In genomic region chr1:163826500-163826899, GRCh38 we compare ENCODE assay signal across 25 cellular contexts.
A peak's percentile ranks its signal among the peaks of the same experiment; 100 is the strongest.
DNase-seq lines count a peak whose midpoint lies in the region; ATAC-seq lines count a peak whose summit lies in the region.
"Had no signal": no experiment of that assay in that cellular context is flagged by ENCODE, and none has a peak within 500 bp of the region (broad histone marks: within the 10 kb centered on the region; RNA-seq: fewer than 3 reads in every experiment).

No MANE protein-coding gene starts in this region.

- H3K9me3 Mint-ChIP-seq in activated CD4-positive, alpha-beta T cell treated with anti-CD3 and anti-CD28 coated beads for 36 hours (ENCODE audit: low read depth) = peaks cover 8% of the 10 kb centered on the region

- POLR2A ChIA-PET in activated CD4-positive, alpha-beta T cell treated with anti-CD3 and anti-CD28 coated beads for 36 hours (lab: Charles Lee) = no interaction called here

- ATAC-seq in activated CD4-positive, alpha-beta T cell treated with anti-CD3 and anti-CD28 coated beads for 36 hours = no peak
- ATAC-seq: esophagus mucosa, GM12878, HepG2, left lobe of liver had no signal

- H3K36me3 Mint-ChIP-seq in activated CD4-positive, alpha-beta T cell treated with anti-CD3 and anti-CD28 coated beads for 36 hours (ENCODE audit: low read depth) = no peaks in the 10 kb centered on the region

- H3K4me1 Mint-ChIP-seq in activated CD4-positive, alpha-beta T cell treated with anti-CD3 and anti-CD28 coated beads for 36 hours = no peaks in the 10 kb centered on the region
- H3K4me1 Mint-ChIP-seq: neural crest cell had no signal

- no peak overlapping the region for H3K4me3 Mint-ChIP-seq in activated CD4-positive, alpha-beta T cell treated with anti-CD3 and anti-CD28 coated beads for 36 hours
- H3K4me3 Mint-ChIP-seq: neural crest cell had no signal

- peak; percentile 73 for DNase-seq in COLO668 (lab: John Stamatoyannopoulos, UW; ENCODE audit: unreplicated experiment)
- DNase-seq in NCI-H1092 (lab: John Stamatoyannopoulos, UW) = peak; percentile 78
- DNase-seq in NCI-H2107 (lab: John Stamatoyannopoulos, UW) = peak; percentile 96
- DNase-seq in OCI-M1 (lab: John Stamatoyannopoulos, UW) = peak; percentile 78
- no peak for DNase-seq in stimulated activated CD8-positive, alpha-beta memory T cell treated with anti-CD3 and anti-CD28 coated beads, Interleukin-4, amount 100 ng/mL, for 48 hours
- no peak for DNase-seq in stimulated activated CD4-positive, alpha-beta T cell treated with anti-CD3 and anti-CD28 coated beads, Interleukin-1b, Interleukin-23, amount 100 ng/mL, for 48 hours
- no peak for DNase-seq in germinal center (ENCODE audit: low spot score)
- DNase-seq in activated CD4-positive, alpha-beta T cell treated with anti-CD3 and anti-CD28 coated beads for 36 hours = no peak
- DNase-seq: activated CD4-positive, alpha-beta T cell treated with anti-CD3 and anti-CD28 coated beads, Interleukin-2, amount 50 U/mL, for 48 hours; activated naive CD4-positive, alpha-beta T cell treated with Interleukin-2 at 50 U/mL for 16 hours; activated T-cell treated with anti-CD3 and anti-CD28 coated beads for 4 hours; anterior cingulate cortex; C1 segment of cervical spinal cord; cerebellar nuclear complex; effector CD4-positive, alpha-beta T cell; midbrain; NCI-H446 treated with DMSO at 0.1 percent for 48 hours; SJCRH30; T-helper 2 cell; WERI-Rb-1 had no signal

- H3K27me3 Mint-ChIP-seq in activated CD4-positive, alpha-beta T cell treated with anti-CD3 and anti-CD28 coated beads for 36 hours = no peaks in the 10 kb centered on the region

- no peak overlapping the region for H3K27ac Mint-ChIP-seq in activated CD4-positive, alpha-beta T cell treated with anti-CD3 and anti-CD28 coated beads for 36 hours

- intact Hi-C loops in activated CD4-positive, alpha-beta T cell treated with anti-CD3 and anti-CD28 coated beads for 36 hours (cut with DNase I, micrococcal nuclease) = no loop called here

- CTCF ChIA-PET in activated CD4-positive, alpha-beta T cell treated with anti-CD3 and anti-CD28 coated beads for 36 hours (lab: Charles Lee) = no interaction called here

Comparison
In these comparisons a context has a peak if more than half of its experiments do, and no peak if none do; other contexts are left out.
1. DNase-seq: peak in COLO668 (single experiment), NCI-H1092 (single experiment), NCI-H2107 (single experiment) and OCI-M1 (single experiment); none in stimulated activated CD8-positive, alpha-beta memory T cell treated with anti-CD3 and anti-CD28 coated beads, Interleukin-4, amount 100 ng/mL, for 48 hours (single experiment), stimulated activated CD4-positive, alpha-beta T cell treated with anti-CD3 and anti-CD28 coated beads, Interleukin-1b, Interleukin-23, amount 100 ng/mL, for 48 hours (single experiment), germinal center (single experiment) and activated CD4-positive, alpha-beta T cell treated with anti-CD3 and anti-CD28 coated beads for 36 hours (single experiment).